Comparison of ENCODE assay signal across 16 cellular contexts in genomic region chr7:79157281-79157680, GRCh38.
DNase-seq lines count a peak whose midpoint lies in the region; ATAC-seq, FAIRE-seq and TF ChIP-seq lines count a peak whose summit lies in the region.
"Had no signal": no experiment of that assay in that cellular context is flagged by ENCODE, and none has a peak within 500 bp of the region (broad histone marks: within the 10 kb centered on the region; RNA-seq: fewer than 3 reads in every experiment).

No MANE protein-coding gene starts in this region.

- no peak overlapping the region for H3K9ac ChIP-seq in endothelial cell of umbilical vein (replicated peaks; ENCODE audit: extremely low read depth, insufficient read depth, low read length)
- H3K9ac ChIP-seq in smooth muscle cell (ENCODE audit: low read depth), result no peak overlapping the region
- H3K9ac ChIP-seq: BLaER1 had no signal

- H3K4me1 ChIP-seq in endothelial cell of umbilical vein (ENCODE audit: control insufficient read depth, extremely low read depth, insufficient read depth, low read length), result no peaks in the 10 kb centered on the region
- no peaks in the 10 kb centered on the region for H3K4me1 ChIP-seq in smooth muscle cell (ENCODE audit: low read depth)
- H3K4me1 ChIP-seq: BLaER1 had no signal

- H3K4me2 ChIP-seq in endothelial cell of umbilical vein (ENCODE audit: insufficient read depth, low read length), result no peak overlapping the region
- no peak overlapping the region for H3K4me2 ChIP-seq in smooth muscle cell
- H3K4me2 ChIP-seq: BLaER1 had no signal

- dilution Hi-C loops in endothelial cell of umbilical vein (cut with MboI; ENCODE audit: extremely low pct_ligation_motif_present, low sequenced_read_pairs), result no loop called here

- BruUV-seq in endothelial cell of umbilical vein (replicated peaks; lab: Mats Ljungman, UMichigan), result no TSS peak

- DNase-seq in HCEC 1CT (peak; percentile 9), M059J (ENCODE audit: low read depth) (peak; percentile 17), endothelial cell of umbilical vein (ENCODE audit: low read depth, low spot score) (no peak), CD1c-positive myeloid dendritic cell (ENCODE audit: extremely low spot score) (no peak), smooth muscle cell (lab: John Stamatoyannopoulos, UW; ENCODE audit: unreplicated experiment) (no peak)
- no peak for DNase-seq in stimulated activated naive B cell treated with anti-CD40 and anti-IgM and Interleukin-4, amounts not matched to agents 10 μg/mL and 1 μg/mL and 100 μg/mL, for 72 hours
- DNase-seq: 8988T; Calu3; CD8-positive, alpha-beta T cell; DMS79 treated with DMSO at 0.1 percent for 48 hours; GOT3; H7 had no signal

- no peak overlapping the region for H3K4me3 Mint-ChIP-seq in stimulated activated naive B cell treated with anti-CD40 and anti-IgM and Interleukin-4, amounts not matched to agents 10 μg/mL and 1 μg/mL and 100 μg/mL, for 72 hours
- H3K4me3 Mint-ChIP-seq: CD14-positive monocyte; CD8-positive, alpha-beta T cell had no signal

- no peaks in the 10 kb centered on the region for H3K79me2 ChIP-seq in endothelial cell of umbilical vein (ENCODE audit: control insufficient read depth, insufficient read depth, low read length)
- no peaks in the 10 kb centered on the region for H3K79me2 ChIP-seq in smooth muscle cell (ENCODE audit: low read depth)

- no peak for FAIRE-seq in endothelial cell of umbilical vein (lab: Jason Lieb, UNC)
- FAIRE-seq: GM12878 had no signal

- no peak for TF ChIP-seq POLR2A in endothelial cell of umbilical vein (IDR thresholded peaks at IDR 0.05; ENCODE audit: low read depth, low read length)

- H3K27ac ChIP-seq in endothelial cell of umbilical vein (ENCODE audit: insufficient read depth, low read depth, low read length) (no peak overlapping the region), smooth muscle cell (ENCODE audit: low read depth) (no peak overlapping the region)
- H3K27ac ChIP-seq: BLaER1 had no signal

- intact Hi-C loops in endothelial cell of umbilical vein (cut with micrococcal nuclease), result no loop called here

- ATAC-seq in HG02623 (IDR thresholded peaks at IDR 0.05; ENCODE audit: unreplicated experiment), result no peak
- no peak for ATAC-seq in stimulated activated naive B cell treated with anti-CD40 and anti-IgM and Interleukin-4, amounts not matched to agents 10 μg/mL and 1 μg/mL and 100 μg/mL, for 72 hours (replicated peaks)
- ATAC-seq: CD8-positive, alpha-beta T cell; GM12878 had no signal

- WGBS in smooth muscle cell (ENCODE audit: low lambda C conversion rate), result 89% methylated on average over 2 of the region's 2 CpGs

- no peaks in the 10 kb centered on the region for H3F3A ChIP-seq in smooth muscle cell (ENCODE audit: low read depth)

- POLR2A ChIA-PET in endothelial cell of umbilical vein (lab: Charles Lee), result no interaction called here

- H3K9me1 ChIP-seq in endothelial cell of umbilical vein (replicated peaks; ENCODE audit: control insufficient read depth, extremely low read depth, insufficient read depth, low read length), result no peaks in the 10 kb centered on the region

- CTCF ChIA-PET in endothelial cell of umbilical vein (lab: Charles Lee), result interaction anchor here (1.0 kb wide), 1 partner anchor 13 kb away, joined by 3 read pairs; no protein-coding TSS in a partner anchor

- H3K27me3 Mint-ChIP-seq in stimulated activated naive B cell treated with anti-CD40 and anti-IgM and Interleukin-4, amounts not matched to agents 10 μg/mL and 1 μg/mL and 100 μg/mL, for 72 hours, result no peaks in the 10 kb centered on the region

- H4K20me1 ChIP-seq in endothelial cell of umbilical vein (replicated peaks; ENCODE audit: control insufficient read depth, extremely low read depth, insufficient read depth, low read length) (no peaks in the 10 kb centered on the region), smooth muscle cell (ENCODE audit: low read depth) (no peaks in the 10 kb centered on the region)
- H4K20me1 ChIP-seq: BLaER1 had no signal

- no peak for TF ChIP-seq CTCF in endothelial cell of umbilical vein (IDR thresholded peaks at IDR 0.05; ENCODE audit: extremely low read depth in 1 of 2, insufficient read depth in 1 of 2, low read depth in 1 of 2, low read length in 2 of 2)
- no peak for TF ChIP-seq CTCF in smooth muscle cell (IDR thresholded peaks at IDR 0.05; ENCODE audit: borderline replicate concordance, insufficient read depth, poor library complexity, severe bottlenecking)

- H3K9me3 Mint-ChIP-seq in stimulated activated naive B cell treated with anti-CD40 and anti-IgM and Interleukin-4, amounts not matched to agents 10 μg/mL and 1 μg/mL and 100 μg/mL, for 72 hours, result peaks cover 0 to 2% of the 10 kb centered on the region in 2 donors
- H3K9me3 Mint-ChIP-seq: CD8-positive, alpha-beta T cell had no signal

- H3K4me3 ChIP-seq in endothelial cell of umbilical vein (replicated peaks in 1 of 3; ENCODE audit: insufficient read depth in 1 of 3, low read depth in 1 of 3, low read length in 3 of 3) (no peak overlapping the region), smooth muscle cell (no peak overlapping the region)
- H3K4me3 ChIP-seq: BLaER1, GM12878 had no signal

- H3K4me1 Mint-ChIP-seq in stimulated activated naive B cell treated with anti-CD40 and anti-IgM and Interleukin-4, amounts not matched to agents 10 μg/mL and 1 μg/mL and 100 μg/mL, for 72 hours, result no peaks in the 10 kb centered on the region
- H3K4me1 Mint-ChIP-seq: CD14-positive monocyte had no signal

- H3K27ac Mint-ChIP-seq in stimulated activated naive B cell treated with anti-CD40 and anti-IgM and Interleukin-4, amounts not matched to agents 10 μg/mL and 1 μg/mL and 100 μg/mL, for 72 hours, result no peak overlapping the region
- H3K27ac Mint-ChIP-seq: CD14-positive monocyte; CD8-positive, alpha-beta T cell had no signal

- H3K36me3 ChIP-seq in endothelial cell of umbilical vein (ENCODE audit: control insufficient read depth in 2 of 2, extremely low read depth in 1 of 2, insufficient read depth in 2 of 2, low read length in 2 of 2) (no peaks in the 10 kb centered on the region), smooth muscle cell (ENCODE audit: low read depth) (no peaks in the 10 kb centered on the region)
- H3K36me3 ChIP-seq: BLaER1 had no signal

- H3K9me3 ChIP-seq in endothelial cell of umbilical vein (replicated peaks; ENCODE audit: control insufficient read depth, insufficient read depth, low read length), result no peaks in the 10 kb centered on the region
- peaks cover 3% of the 10 kb centered on the region for H3K9me3 ChIP-seq in smooth muscle cell (replicated peaks; ENCODE audit: low read depth)

- no peaks in the 10 kb centered on the region for H3K27me3 ChIP-seq in endothelial cell of umbilical vein (ENCODE audit: control insufficient read depth in 2 of 2, insufficient read depth in 2 of 2, low read length in 2 of 2)
- no peaks in the 10 kb centered on the region for H3K27me3 ChIP-seq in smooth muscle cell (ENCODE audit: low read depth)
- H3K27me3 ChIP-seq: BLaER1 had no signal

- no peaks in the 10 kb centered on the region for H3K36me3 Mint-ChIP-seq in stimulated activated naive B cell treated with anti-CD40 and anti-IgM and Interleukin-4, amounts not matched to agents 10 μg/mL and 1 μg/mL and 100 μg/mL, for 72 hours
- H3K36me3 Mint-ChIP-seq: CD14-positive monocyte; CD8-positive, alpha-beta T cell had no signal

- no peak overlapping the region for H2AFZ ChIP-seq in endothelial cell of umbilical vein (ENCODE audit: low read depth, low read length)
- no peak overlapping the region for H2AFZ ChIP-seq in smooth muscle cell (ENCODE audit: low read depth)

TF ChIP-seq in endothelial cell of umbilical vein, 7 proteins besides CTCF, POLR2A, EP300 and RAD21:
- no peak for TF ChIP-seq EZH2 (IDR thresholded peaks at IDR 0.05; ENCODE audit: borderline replicate concordance, low read depth, low read length, severe bottlenecking)
- TF ChIP-seq FOS (IDR thresholded peaks at IDR 0.05; ENCODE audit: borderline replicate concordance, insufficient read depth, low read length), result peak; percentile 36
- TF ChIP-seq GATA2 (IDR thresholded peaks at IDR 0.05; ENCODE audit: insufficient read depth, insufficient read length, low read depth, low read length), result no peak
- no peak for TF ChIP-seq POLR2AphosphoS5 (IDR thresholded peaks at IDR 0.05; ENCODE audit: insufficient read depth, low read depth, low read length)
- TF ChIP-seq JUN (IDR thresholded peaks at IDR 0.05; ENCODE audit: borderline replicate concordance, insufficient read depth, insufficient read length, low read depth), result no peak
- TF ChIP-seq MAX (IDR thresholded peaks at IDR 0.05; ENCODE audit: insufficient read depth, insufficient read length), result no peak
- no peak for TF ChIP-seq MYC (IDR thresholded peaks at IDR 0.05; ENCODE audit: low read depth, low read length)

Comparison
In these comparisons a context has a peak if more than half of its experiments do, and no peak if none do; other contexts are left out.
1. DNase-seq: peak in HCEC 1CT (single experiment) and M059J (single experiment); none in endothelial cell of umbilical vein (single experiment), CD1c-positive myeloid dendritic cell (single experiment), smooth muscle cell (single experiment) and stimulated activated naive B cell treated with anti-CD40 and anti-IgM and Interleukin-4, amounts not matched to agents 10 μg/mL and 1 μg/mL and 100 μg/mL, for 72 hours (single experiment).